ENCODE assay signal across 13 cellular contexts in the genomic region with DNA sequence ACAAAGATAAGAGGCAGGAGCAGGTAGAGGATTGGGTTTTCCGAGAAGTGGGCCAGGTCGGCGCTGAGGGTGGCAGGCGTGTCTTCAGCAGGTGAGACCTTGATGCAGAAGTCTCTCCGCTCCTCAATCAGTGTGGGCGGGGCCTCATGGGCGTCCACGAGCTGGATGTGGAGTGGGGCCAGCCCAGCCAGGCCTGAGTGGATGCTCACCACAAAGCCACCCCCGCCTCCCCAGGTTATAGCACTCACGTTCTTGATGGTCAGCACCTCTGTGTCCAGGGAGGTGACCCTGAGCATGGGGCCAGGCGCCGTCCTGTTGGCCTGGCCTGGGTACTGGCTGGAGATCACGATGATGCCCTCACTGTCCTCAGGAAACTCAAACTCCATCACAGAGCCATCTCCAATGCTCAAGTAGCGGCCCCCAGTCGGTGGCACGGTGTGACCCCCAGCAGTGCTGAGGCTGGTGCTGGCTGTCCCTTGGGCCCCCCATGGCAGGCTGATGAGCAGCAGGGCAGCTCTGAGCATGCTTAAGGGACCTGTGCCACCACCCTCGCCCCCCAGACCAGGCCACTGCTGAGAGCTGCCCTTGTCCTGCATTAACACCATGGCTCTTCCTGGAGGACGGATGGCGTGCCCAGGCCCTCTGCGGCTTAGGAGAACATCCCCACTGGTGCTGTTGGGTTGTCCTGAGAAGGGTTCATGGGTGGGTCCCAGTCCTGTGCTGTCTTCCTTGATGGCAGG. TPM values are rescaled to one million over a fixed set of nuclear protein-coding genes. Genes with fewer than 3 reads are reported as not detected.
A peak's percentile ranks its signal among the peaks of the same experiment; 100 is the strongest.
DNase-seq lines count a peak whose midpoint lies in the region; ATAC-seq and TF ChIP-seq lines count a peak whose summit lies in the region.
"Had no signal": no experiment of that assay in that cellular context is flagged by ENCODE, and none has a peak within 500 bp of the region (broad histone marks: within the 10 kb centered on the region; RNA-seq: fewer than 3 reads in every experiment).

No MANE protein-coding gene starts in this region.

- ATAC-seq in CD4-positive, alpha-beta T cell (ENCODE audit: poor library complexity) = no peak
- no peak for ATAC-seq in activated naive CD8-positive, alpha-beta T cell treated with anti-CD3 and anti-CD28 coated beads, Interleukin-2, amount 50 U/mL, for 24 hours
- no peak for ATAC-seq in naive thymus-derived CD8-positive, alpha-beta T cell
- no peak for ATAC-seq in left cardiac atrium

- H3K27ac Mint-ChIP-seq in CD4-positive, alpha-beta T cell = peak overlapping the region; percentile 92
- no peak overlapping the region for H3K27ac Mint-ChIP-seq in activated naive CD8-positive, alpha-beta T cell treated with anti-CD3 and anti-CD28 coated beads, Interleukin-2, amount 50 U/mL, for 24 hours
- H3K27ac Mint-ChIP-seq in naive thymus-derived CD8-positive, alpha-beta T cell = peak overlapping the region in 5 of 10 donors; percentile 61 to 89 (median 72)

- no peak for DNase-seq in CD4-positive, alpha-beta T cell
- peak; percentile 29 for DNase-seq in H7
- no peak for DNase-seq in activated naive CD8-positive, alpha-beta T cell treated with anti-CD3 and anti-CD28 coated beads, Interleukin-2, amount 50 U/mL, for 24 hours
- DNase-seq in naive thymus-derived CD8-positive, alpha-beta T cell = no peak
- DNase-seq in dedifferentiated amniotic fluid mesenchymal stem cell (ENCODE audit: extremely low spot score) = no peak
- no peak for DNase-seq in activated CD8-positive, alpha-beta memory T cell treated with anti-CD3 and anti-CD28 coated beads, Interleukin-2, amount 50 U/mL, for 48 hours
- DNase-seq in adrenal gland = no peak
- no peak for DNase-seq in left cardiac atrium
- DNase-seq: activated CD4-positive, alpha-beta T cell treated with anti-CD3 and anti-CD28 coated beads for 4 hours; activated effector memory CD4-positive, alpha-beta T cell treated with anti-CD3 and anti-CD28 coated beads, Interleukin-2, amount 50 U/mL, for 16 hours; BE2C; NCI-H1694 treated with DMSO at 0.1 percent for 48 hours had no signal

- no peaks in the 10 kb centered on the region for H3K27me3 ChIP-seq in CD4-positive, alpha-beta T cell (ENCODE audit: control insufficient read depth, insufficient read depth, low read length)
- H3K27me3 ChIP-seq in H7 (ENCODE audit: control insufficient read depth, insufficient read depth, low read length) (no peaks in the 10 kb centered on the region), adrenal gland (no peaks in the 10 kb centered on the region)
- H3K27me3 ChIP-seq: BE2C had no signal

- H3K36me3 Mint-ChIP-seq in CD4-positive, alpha-beta T cell (ENCODE audit: low read depth) = peaks cover 6% of the 10 kb centered on the region
- H3K36me3 Mint-ChIP-seq in activated naive CD8-positive, alpha-beta T cell treated with anti-CD3 and anti-CD28 coated beads, Interleukin-2, amount 50 U/mL, for 24 hours (ENCODE audit: low read depth) = peaks cover 4% of the 10 kb centered on the region
- peaks cover 0 to 8% (median 0%) of the 10 kb centered on the region in 3 donors for H3K36me3 Mint-ChIP-seq in naive thymus-derived CD8-positive, alpha-beta T cell

- no peak overlapping the region for H3K27ac ChIP-seq in CD4-positive, alpha-beta T cell (ENCODE audit: low read depth, low read length)
- H3K27ac ChIP-seq in adrenal gland = no peak overlapping the region

- H3K27me3 Mint-ChIP-seq in CD4-positive, alpha-beta T cell = no peaks in the 10 kb centered on the region
- H3K27me3 Mint-ChIP-seq in activated naive CD8-positive, alpha-beta T cell treated with anti-CD3 and anti-CD28 coated beads, Interleukin-2, amount 50 U/mL, for 24 hours = no peaks in the 10 kb centered on the region
- no peaks in the 10 kb centered on the region for H3K27me3 Mint-ChIP-seq in naive thymus-derived CD8-positive, alpha-beta T cell

- intact Hi-C loops in CD4-positive, alpha-beta T cell (cut with DNase I, micrococcal nuclease) = loop anchor here (2.0 to 10.0 kb wide), 2 partner anchors 28 to 54 kb away; a partner anchor contains a TSS
- intact Hi-C loops in adrenal gland (cut with DNase I) (no loop called here), left cardiac atrium (cut with DNase I) (no loop called here)

- WGBS in adrenal gland, 4 donors = 88 to 97% (median 89%) methylated on average over 8 to 20 of the region's 20 CpGs

- H3K4me3 ChIP-seq in H7 (ENCODE audit: insufficient read depth, low read depth, low read length) (no peak overlapping the region), adrenal gland (no peak overlapping the region)
- H3K4me3 ChIP-seq: prostate gland had no signal

- H3K9me3 ChIP-seq in CD4-positive, alpha-beta T cell (ENCODE audit: control insufficient read depth, low read length) = no peaks in the 10 kb centered on the region
- H3K9me3 ChIP-seq in adrenal gland (replicated peaks in 1 of 3) = no peaks in the 10 kb centered on the region
- H3K9me3 ChIP-seq: BE2C, prostate gland had no signal

- peaks cover 5 to 14% of the 10 kb centered on the region in 2 donors for H3K4me1 ChIP-seq in adrenal gland (replicated peaks in 1 of 2)
- H3K4me1 ChIP-seq: BE2C, prostate gland had no signal

- no peak for TF ChIP-seq CTCF in CD4-positive, alpha-beta T cell (IDR thresholded peaks at IDR 0.05)
- TF ChIP-seq CTCF in adrenal gland (IDR thresholded peaks at IDR 0.05) = no peak

- CTCF ChIA-PET in CD4-positive, alpha-beta T cell (lab: Charles Lee) = no interaction called here

- no peak for TF ChIP-seq POLR2A in adrenal gland (IDR thresholded peaks at IDR 0.05)

- peaks cover 11% of the 10 kb centered on the region for H3K4me1 Mint-ChIP-seq in CD4-positive, alpha-beta T cell (ENCODE audit: low read depth)
- H3K4me1 Mint-ChIP-seq in activated naive CD8-positive, alpha-beta T cell treated with anti-CD3 and anti-CD28 coated beads, Interleukin-2, amount 50 U/mL, for 24 hours = peaks cover 21% of the 10 kb centered on the region
- H3K4me1 Mint-ChIP-seq in naive thymus-derived CD8-positive, alpha-beta T cell = peaks cover 4 to 43% (median 25%) of the 10 kb centered on the region in 4 donors

- no peaks in the 10 kb centered on the region for H3K9me3 Mint-ChIP-seq in CD4-positive, alpha-beta T cell
- H3K9me3 Mint-ChIP-seq in activated naive CD8-positive, alpha-beta T cell treated with anti-CD3 and anti-CD28 coated beads, Interleukin-2, amount 50 U/mL, for 24 hours = no peaks in the 10 kb centered on the region
- H3K9me3 Mint-ChIP-seq in naive thymus-derived CD8-positive, alpha-beta T cell = no peaks in the 10 kb centered on the region

- H3K4me3 Mint-ChIP-seq in CD4-positive, alpha-beta T cell = peak overlapping the region; percentile 67
- H3K4me3 Mint-ChIP-seq in activated naive CD8-positive, alpha-beta T cell treated with anti-CD3 and anti-CD28 coated beads, Interleukin-2, amount 50 U/mL, for 24 hours = peak overlapping the region; percentile 88
- peak overlapping the region in 7 of 10 donors; percentile 41 to 90 (median 79) for H3K4me3 Mint-ChIP-seq in naive thymus-derived CD8-positive, alpha-beta T cell

- H3K36me3 ChIP-seq in H7 (replicated peaks; ENCODE audit: control insufficient read depth, insufficient read depth, low read length) (peaks cover 2% of the 10 kb centered on the region; the same call in 1 of the 2 replicates), adrenal gland (replicated peaks in 1 of 2) (no peaks in the 10 kb centered on the region)
- H3K36me3 ChIP-seq: prostate gland had no signal

- POLR2A ChIA-PET in CD4-positive, alpha-beta T cell (lab: Charles Lee) = interaction anchor here (1.1 kb wide), 1 partner anchor 11 kb away, joined by 3 read pairs; no protein-coding TSS in a partner anchor
- POLR2A ChIA-PET in naive thymus-derived CD8-positive, alpha-beta T cell (lab: Charles Lee) = interaction anchor here (1.4 to 9.4 kb wide), 7 partner anchors 9 to 517 kb away, joined by 3 to 102 read pairs (median 11); a partner anchor contains a TSS

RNA-seq across cellular contexts. Expression of a gene that starts 1.9 kb away (rescaled TPM):
- 10 to 100 TPM; 15.7 to 16.4 TPM for total RNA-seq in CD4-positive, alpha-beta T cell
- total RNA-seq in H7 (2014; rRNA removed; shearing (Covaris generic)) = 17.0 and 18.4 TPM in 2 replicates
- 10 to 100 TPM; 18.2 to 20.9 TPM for total RNA-seq in naive thymus-derived CD8-positive, alpha-beta T cell
- polyA plus RNA-seq in naive thymus-derived CD8-positive, alpha-beta T cell = 10 to 100 TPM; 30.5 to 42.3 (median 35.9) TPM
- total RNA-seq in adrenal gland (10 to 100 TPM; 25.7 to 33.4 (median 28.7) TPM), left cardiac atrium (10 to 100 TPM; 15.1 to 18.4 TPM)
- 10 to 100 TPM in 2 of 3 donors, 1 to 10 TPM in 1; 8.7 to 24.2 (median 23.2) TPM for polyA plus RNA-seq in adrenal gland

RNA-seq across cellular contexts. Expression of a gene that starts 2.1 kb away (rescaled TPM):
- total RNA-seq in CD4-positive, alpha-beta T cell = 1 to 10 TPM; 6.6 to 8.9 TPM
- 64.8 and 84.0 TPM in 2 replicates for total RNA-seq in H7 (2014; rRNA removed; shearing (Covaris generic))
- 10 to 100 TPM; 29.0 to 30.9 TPM for total RNA-seq in naive thymus-derived CD8-positive, alpha-beta T cell
- 10 to 100 TPM; 31.1 to 51.7 (median 37.9) TPM for polyA plus RNA-seq in naive thymus-derived CD8-positive, alpha-beta T cell
- 10 to 100 TPM; 36.4 to 95.6 (median 55.4) TPM for total RNA-seq in adrenal gland
- 10 to 100 TPM; 18.3 to 31.1 (median 23.6) TPM for polyA plus RNA-seq in adrenal gland
- 10 to 100 TPM; 44.4 to 48.4 TPM for total RNA-seq in left cardiac atrium

RNA-seq across cellular contexts. Expression of a gene that starts 9.4 kb away (rescaled TPM):
- 1 to 10 TPM; 5.7 to 6.6 TPM for total RNA-seq in CD4-positive, alpha-beta T cell
- total RNA-seq in H7 (2014; rRNA removed; shearing (Covaris generic)) = 47.9 and 84.9 TPM in 2 replicates
- total RNA-seq in naive thymus-derived CD8-positive, alpha-beta T cell = 10 to 100 TPM; 18.6 to 23.3 TPM
- polyA plus RNA-seq in naive thymus-derived CD8-positive, alpha-beta T cell = 10 to 100 TPM; 62.6 to 81.8 (median 72.7) TPM
- total RNA-seq in adrenal gland = 10 to 100 TPM; 22.5 to 72.5 (median 50.8) TPM
- 10 to 100 TPM; 11.3 to 24.0 (median 12.0) TPM for polyA plus RNA-seq in adrenal gland
- 10 to 100 TPM; 17.7 TPM for total RNA-seq in left cardiac atrium

RNA-seq across cellular contexts. Expression of a gene that starts 27.5 kb away (rescaled TPM):
- 10 to 100 TPM; 36.1 to 38.2 TPM for total RNA-seq in CD4-positive, alpha-beta T cell
- total RNA-seq in H7 (2014; rRNA removed; shearing (Covaris generic)) = 31.6 and 42.5 TPM in 2 replicates
- total RNA-seq in naive thymus-derived CD8-positive, alpha-beta T cell = 10 to 100 TPM; 66.0 to 69.4 TPM
- polyA plus RNA-seq in naive thymus-derived CD8-positive, alpha-beta T cell = 10 to 100 TPM; 24.3 to 33.3 (median 26.0) TPM
- total RNA-seq in adrenal gland (10 to 100 TPM; 42.9 to 77.1 (median 50.6) TPM), left cardiac atrium (10 to 100 TPM; 44.4 to 51.0 TPM)
- polyA plus RNA-seq in adrenal gland = 100 to 1,000 TPM in 1 of 3 donors, 10 to 100 TPM in 2; 13.5 to 115 (median 92.8) TPM

RNA-seq across cellular contexts. Expression of a gene that starts 30.4 kb away (rescaled TPM):
- total RNA-seq in CD4-positive, alpha-beta T cell = 10 to 100 TPM; 35.1 to 38.1 TPM
- total RNA-seq in H7 (2014; rRNA removed; shearing (Covaris generic)) = 2.3 and 4.5 TPM in 2 replicates
- total RNA-seq in naive thymus-derived CD8-positive, alpha-beta T cell = 10 to 100 TPM; 49.5 to 50.4 TPM
- polyA plus RNA-seq in naive thymus-derived CD8-positive, alpha-beta T cell = under 1 TPM; 0.27 to 0.67 (median 0.36) TPM
- total RNA-seq in adrenal gland (10 to 100 TPM in 7 of 8 donors, 1 to 10 TPM in 1; 8.2 to 46.3 (median 24.5) TPM), left cardiac atrium (10 to 100 TPM; 24.0 to 28.1 TPM)
- 10 to 100 TPM; 22.3 to 83.6 (median 27.4) TPM for polyA plus RNA-seq in adrenal gland

Comparison
In these comparisons a context has a peak if more than half of its experiments do, and no peak if none do; other contexts are left out.
1. intact Hi-C loops: an anchor here in CD4-positive, alpha-beta T cell (2.0 to 10.0 kb wide); none called in adrenal gland and left cardiac atrium.